Comparison of ENCODE assay signal across 18 cellular contexts in genomic region chr19:38638461-38638860, GRCh38.
"Had no signal": no experiment of that assay in that cellular context is flagged by ENCODE, and none has a peak within 500 bp of the region (broad histone marks: within the 10 kb centered on the region; RNA-seq: fewer than 3 reads in every experiment).

No MANE protein-coding gene starts in this region.

- DNase-seq: activated CD8-positive, alpha-beta memory T cell treated with anti-CD3 and anti-CD28 coated beads, Interleukin-2, amount 50 U/mL, for 4 hours; activated CD8-positive, alpha-beta T cell treated with anti-CD3 and anti-CD28 coated beads for 36 hours; activated naive CD4-positive, alpha-beta T cell treated with anti-CD3 and anti-CD28 coated beads, Interleukin-2, amount 10 ng/mL, durations not matched to agents 7 days and 5 days; central memory CD4-positive, alpha-beta T cell; effector CD4-positive, alpha-beta T cell; glutamatergic neuron; stimulated activated CD4-positive, alpha-beta T cell treated with anti-CD3 and anti-CD28 coated beads, Interleukin-4, amount 100 ng/mL, for 1 hour; stimulated activated CD8-positive, alpha-beta memory T cell treated with anti-CD3 and anti-CD28 coated beads, Interleukin-4, amount 100 ng/mL, for 48 hours; stimulated activated naive CD8-positive, alpha-beta T cell treated with anti-CD3 and anti-CD28 coated beads, Interleukin-15, Interleukin-2, amounts not matched to agents 100 U/mL and 50 U/mL, for 24 hours; SW 1271; T1000; upper lobe of right lung had no signal

- H3K4me1 ChIP-seq: upper lobe of right lung had no signal

- H3K9me3 ChIP-seq: suprapubic skin, upper lobe of right lung had no signal

- ATAC-seq: activated CD8-positive, alpha-beta T cell treated with anti-CD3 and anti-CD28 coated beads for 36 hours; left lobe of liver; stimulated activated naive CD8-positive, alpha-beta T cell treated with anti-CD3 and anti-CD28 coated beads, Interleukin-15, Interleukin-2, amounts not matched to agents 100 U/mL and 50 U/mL, for 24 hours; upper lobe of right lung had no signal

- H3K4me3 Mint-ChIP-seq: activated CD8-positive, alpha-beta T cell treated with anti-CD3 and anti-CD28 coated beads for 36 hours; activated naive CD4-positive, alpha-beta T cell treated with anti-CD3 and anti-CD28 coated beads, Interleukin-2, amount 10 ng/mL, durations not matched to agents 7 days and 5 days; activated T-helper 1 cell treated with anti-CD3 and anti-CD28 coated beads, Interleukin-12 subunit alpha, Interleukin-12 subunit beta, Interleukin-2, Interleukin-4 antibody, amounts not matched to agents 30 ng/mL and 10 ng/mL and 1 ng/mL, durations not matched to agents 14 hours and 24 hours and 36 hours; memory B cell; nephron had no signal

- H3K27ac ChIP-seq: coronary artery, suprapubic skin, upper lobe of right lung had no signal

- H3K27me3 ChIP-seq: suprapubic skin, upper lobe of right lung had no signal

- H3K27me3 Mint-ChIP-seq: activated CD8-positive, alpha-beta T cell treated with anti-CD3 and anti-CD28 coated beads for 36 hours; activated naive CD4-positive, alpha-beta T cell treated with anti-CD3 and anti-CD28 coated beads, Interleukin-2, amount 10 ng/mL, durations not matched to agents 7 days and 5 days; memory B cell had no signal

- H3K27ac Mint-ChIP-seq: activated CD8-positive, alpha-beta T cell treated with anti-CD3 and anti-CD28 coated beads for 36 hours; activated naive CD4-positive, alpha-beta T cell treated with anti-CD3 and anti-CD28 coated beads, Interleukin-2, amount 10 ng/mL, durations not matched to agents 7 days and 5 days; activated T-helper 1 cell treated with anti-CD3 and anti-CD28 coated beads, Interleukin-12 subunit alpha, Interleukin-12 subunit beta, Interleukin-2, Interleukin-4 antibody, amounts not matched to agents 30 ng/mL and 10 ng/mL and 1 ng/mL, durations not matched to agents 14 hours and 24 hours and 36 hours; memory B cell; nephron had no signal

- H3K4me3 ChIP-seq: coronary artery, suprapubic skin, upper lobe of right lung had no signal

- H3K9me3 Mint-ChIP-seq: activated CD8-positive, alpha-beta T cell treated with anti-CD3 and anti-CD28 coated beads for 36 hours; activated naive CD4-positive, alpha-beta T cell treated with anti-CD3 and anti-CD28 coated beads, Interleukin-2, amount 10 ng/mL, durations not matched to agents 7 days and 5 days; activated T-helper 1 cell treated with anti-CD3 and anti-CD28 coated beads, Interleukin-12 subunit alpha, Interleukin-12 subunit beta, Interleukin-2, Interleukin-4 antibody, amounts not matched to agents 30 ng/mL and 10 ng/mL and 1 ng/mL, durations not matched to agents 14 hours and 24 hours and 36 hours; memory B cell; nephron had no signal
